ENCODE assay signal across 29 cellular contexts in genomic region chr3:188620752-188621151, GRCh38.
"Had no signal": no experiment of that assay in that cellular context is flagged by ENCODE, and none has a peak within 500 bp of the region (broad histone marks: within the 10 kb centered on the region; RNA-seq: fewer than 3 reads in every experiment).

No MANE protein-coding gene starts in this region.

- ATAC-seq: naive thymus-derived CD4-positive, alpha-beta T cell; natural killer cell; psoas muscle; right cardiac atrium; right lobe of liver; stimulated activated memory B cell treated with anti-CD40 and anti-IgM and Interleukin-4, amounts not matched to agents 10 μg/mL and 1 μg/mL and 100 μg/mL, for 72 hours; upper lobe of right lung had no signal

- H3K27ac ChIP-seq: neural progenitor cell, ovary, parathyroid adenoma, psoas muscle, right lobe of liver, spleen, thoracic aorta, thyroid gland, transverse colon, upper lobe of right lung, uterus had no signal

- H3K9me3 ChIP-seq: ovary, psoas muscle, right lobe of liver, sigmoid colon, spleen, thoracic aorta, thyroid gland, transverse colon, upper lobe of right lung, uterus had no signal

- H3K27me3 Mint-ChIP-seq: naive thymus-derived CD4-positive, alpha-beta T cell; progenitor cell of endocrine pancreas; stimulated activated memory B cell treated with anti-CD40 and anti-IgM and Interleukin-4, amounts not matched to agents 10 μg/mL and 1 μg/mL and 100 μg/mL, for 72 hours; stimulated activated naive CD8-positive, alpha-beta T cell treated with anti-CD3 and anti-CD28 coated beads, Interleukin-15, Interleukin-2, amounts not matched to agents 100 ng/mL and 50 ng/mL, for 24 hours; type B pancreatic cell had no signal

- H3K27me3 ChIP-seq: neural progenitor cell, ovary, right lobe of liver, sigmoid colon, spleen, thyroid gland, transverse colon, upper lobe of right lung, uterus had no signal

- DNase-seq: naive thymus-derived CD4-positive, alpha-beta T cell; natural killer cell; occipital lobe; ovary; posterior cingulate gyrus; psoas muscle; right cardiac atrium; right lobe of liver; sigmoid colon; spleen; stimulated activated CD4-positive, alpha-beta T cell treated with anti-CD3 and anti-CD28 coated beads, Interleukin-12 subunit alpha, Interleukin-12 subunit beta, amount 100 ng/mL, for 4 hours; stimulated activated CD4-positive, alpha-beta T cell treated with anti-CD3 and anti-CD28 coated beads, Interleukin-1b, Interleukin-23, amount 100 ng/mL, for 48 hours; stimulated activated CD4-positive, alpha-beta T cell treated with anti-CD3 and anti-CD28 coated beads, Interleukin-4, amount 100 ng/mL, for 1 hour; stimulated activated CD4-positive, alpha-beta T cell treated with anti-CD3 and anti-CD28 coated beads, Interleukin-4, amount 100 ng/mL, for 4 hours; stimulated activated CD8-positive, alpha-beta memory T cell treated with anti-CD3 and anti-CD28 coated beads, Interleukin-4, amount 100 ng/mL, for 48 hours; stimulated activated naive CD4-positive, alpha-beta T cell; thyroid gland; transverse colon; upper lobe of right lung; uterus had no signal

- H3K4me1 Mint-ChIP-seq: neural progenitor cell had no signal

- H3K36me3 ChIP-seq: neural progenitor cell, ovary, right lobe of liver, spleen, thoracic aorta, thyroid gland, transverse colon, upper lobe of right lung, uterus had no signal

- H3K9me3 Mint-ChIP-seq: naive thymus-derived CD4-positive, alpha-beta T cell; natural killer cell; nephron; neural progenitor cell; stimulated activated memory B cell treated with anti-CD40 and anti-IgM and Interleukin-4, amounts not matched to agents 10 μg/mL and 1 μg/mL and 100 μg/mL, for 72 hours; stimulated activated naive CD8-positive, alpha-beta T cell treated with anti-CD3 and anti-CD28 coated beads, Interleukin-15, Interleukin-2, amounts not matched to agents 100 ng/mL and 50 ng/mL, for 24 hours; type B pancreatic cell had no signal

- H3K4me3 Mint-ChIP-seq: naive thymus-derived CD4-positive, alpha-beta T cell; natural killer cell; nephron; neural progenitor cell; stimulated activated memory B cell treated with anti-CD40 and anti-IgM and Interleukin-4, amounts not matched to agents 10 μg/mL and 1 μg/mL and 100 μg/mL, for 72 hours; stimulated activated naive CD8-positive, alpha-beta T cell treated with anti-CD3 and anti-CD28 coated beads, Interleukin-15, Interleukin-2, amounts not matched to agents 100 ng/mL and 50 ng/mL, for 24 hours; type B pancreatic cell had no signal

- H3K36me3 Mint-ChIP-seq: natural killer cell had no signal

- H3K27ac Mint-ChIP-seq: naive thymus-derived CD4-positive, alpha-beta T cell; natural killer cell; nephron; neural progenitor cell; progenitor cell of endocrine pancreas; stimulated activated memory B cell treated with anti-CD40 and anti-IgM and Interleukin-4, amounts not matched to agents 10 μg/mL and 1 μg/mL and 100 μg/mL, for 72 hours; stimulated activated naive CD8-positive, alpha-beta T cell treated with anti-CD3 and anti-CD28 coated beads, Interleukin-15, Interleukin-2, amounts not matched to agents 100 ng/mL and 50 ng/mL, for 24 hours; type B pancreatic cell had no signal

- H3K4me3 ChIP-seq: neural progenitor cell, ovary, psoas muscle, right lobe of liver, sigmoid colon, smooth muscle cell, spleen, thoracic aorta, thyroid gland, transverse colon, upper lobe of right lung, uterus had no signal

- H3K4me1 ChIP-seq: neural progenitor cell, parathyroid adenoma had no signal
